12 cellular contexts compared by ENCODE assay signal in genomic region chr2:64773461-64774118, GRCh38.
DNase-seq lines count a peak whose midpoint lies in the region; ATAC-seq and TF ChIP-seq lines count a peak whose summit lies in the region.
"Had no signal": no experiment of that assay in that cellular context is flagged by ENCODE, and none has a peak within 500 bp of the region (broad histone marks: within the 10 kb centered on the region; RNA-seq: fewer than 3 reads in every experiment).

No MANE protein-coding gene starts in this region.

- H3K4me1 ChIP-seq in SJCRH30: peaks cover 27% of the 10 kb centered on the region
- peaks cover 3 to 13% (median 11%) of the 10 kb centered on the region in 6 donors for H3K4me1 ChIP-seq in spleen
- peaks cover 11% of the 10 kb centered on the region for H3K4me1 ChIP-seq in foreskin keratinocyte

- H3K36me3 ChIP-seq in SJCRH30: no peaks in the 10 kb centered on the region
- no peaks in the 10 kb centered on the region for H3K36me3 ChIP-seq in spleen
- H3K36me3 ChIP-seq: BLaER1 had no signal

- H3K9me3 ChIP-seq in SJCRH30 (replicated peaks) (peaks cover 4% of the 10 kb centered on the region; the same call in 1 of the 2 replicates), spleen (peaks cover 0 to 12% (median 7%) of the 10 kb centered on the region in 8 donors)

- H3K4me3 ChIP-seq in SJCRH30 (peak overlapping the region; percentile 20), fibroblast of villous mesenchyme (ENCODE audit: low read depth, low read length) (peak overlapping the region; percentile 41), spleen (peak overlapping the region in 1 of 8 donors; percentile 24)
- H3K4me3 ChIP-seq: BLaER1 had no signal

- no peak for TF ChIP-seq POLR2A in spleen (IDR thresholded peaks at IDR 0.05)

- no peak overlapping the region for H3K27ac ChIP-seq in SJCRH30
- H3K27ac ChIP-seq in spleen: peak overlapping the region in 6 of 8 donors; percentile 12 to 77 (median 52)
- H3K27ac ChIP-seq in foreskin keratinocyte: no peak overlapping the region
- H3K27ac ChIP-seq: BLaER1 had no signal

- 74 to 86% (median 80%) methylated on average over 12 of the region's 12 CpGs for WGBS in spleen, 5 donors

- ATAC-seq in foreskin keratinocyte (no peak), GM19452 (IDR thresholded peaks at IDR 0.05; ENCODE audit: unreplicated experiment) (no peak)
- ATAC-seq: HCT116 had no signal

- no peaks in the 10 kb centered on the region for H3K27me3 ChIP-seq in SJCRH30
- H3K27me3 ChIP-seq in spleen (replicated peaks in 1 of 7): no peaks in the 10 kb centered on the region
- no peaks in the 10 kb centered on the region for H3K27me3 ChIP-seq in foreskin keratinocyte
- H3K27me3 ChIP-seq: BLaER1 had no signal

- TF ChIP-seq CTCF in fibroblast of villous mesenchyme (IDR thresholded peaks at IDR 0.05; ENCODE audit: insufficient read depth, low read depth, low read length) (no peak), spleen (IDR thresholded peaks at IDR 0.05 in 8 of 11, conservative IDR thresholded peaks at IDR 0.05 in 3 of 11) (no peak), foreskin keratinocyte (conservative IDR thresholded peaks at IDR 0.05) (no peak)

- intact Hi-C loops in spleen (cut with DNase I; ENCODE audit: low total_unique reads): no loop called here

- DNase-seq in HT-29 (ENCODE audit: low spot score) (peak; percentile 26), SJCRH30 (peak in 1 of 2 experiments; percentile 47), fibroblast of villous mesenchyme (ENCODE audit: low read depth) (peak; percentile 68), spleen (peak; percentile 71), foreskin keratinocyte (no peak), NCI-H146 treated with DMSO at 0.1 percent for 48 hours (lab: John Stamatoyannopoulos, UW; ENCODE audit: unreplicated experiment) (no peak)
- DNase-seq: DMS153, NCI-H2029, NCI-H510A had no signal

Comparison
In these comparisons a context has a peak if more than half of its experiments do, and no peak if none do; other contexts are left out.
1. DNase-seq: peak in HT-29 (single experiment), fibroblast of villous mesenchyme (single experiment) and spleen (single experiment); none in foreskin keratinocyte (0 of 2) and NCI-H146 treated with DMSO at 0.1 percent for 48 hours (single experiment).
2. H3K27ac ChIP-seq: peak in spleen (6 of 8); none in SJCRH30 (single experiment) and foreskin keratinocyte (single experiment).